14 cellular contexts compared by ENCODE assay signal in the genomic region with DNA sequence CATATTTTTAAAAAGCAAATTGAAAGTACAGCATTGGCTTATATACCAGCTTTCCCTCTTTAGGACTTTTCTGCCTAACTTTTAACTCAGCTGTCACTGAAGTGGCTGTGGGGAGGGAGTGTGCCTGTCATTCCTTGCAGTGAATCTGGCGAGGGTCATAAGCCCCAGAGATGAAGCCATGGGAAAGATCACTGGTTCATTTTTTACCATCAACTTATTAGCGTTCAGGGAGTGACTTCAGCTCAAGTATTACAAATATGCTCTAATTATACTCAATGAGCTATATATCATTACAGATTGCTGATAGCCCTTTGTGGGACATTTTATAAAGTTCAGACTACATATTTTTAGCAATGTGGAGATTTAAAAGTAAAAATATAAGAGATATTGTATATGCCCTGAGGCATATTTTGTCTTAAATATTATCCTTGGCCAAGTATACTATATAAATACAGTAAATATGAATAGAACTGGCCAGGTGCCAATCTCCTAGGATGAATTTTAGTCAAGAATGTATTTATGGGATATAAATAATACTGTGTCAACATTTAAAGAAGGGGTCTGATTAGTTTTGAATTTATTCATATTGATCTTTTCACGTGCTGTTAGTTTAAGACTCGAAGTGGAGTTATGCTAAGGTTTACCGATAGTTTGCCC. TPM values are rescaled to one million over a fixed set of nuclear protein-coding genes. Genes with fewer than 3 reads are reported as not detected.
DNase-seq lines count a peak whose midpoint lies in the region; ATAC-seq and TF ChIP-seq lines count a peak whose summit lies in the region.
"Had no signal": no experiment of that assay in that cellular context is flagged by ENCODE, and none has a peak within 500 bp of the region (broad histone marks: within the 10 kb centered on the region; RNA-seq: fewer than 3 reads in every experiment).

No MANE protein-coding gene starts in this region.

- no peak for ATAC-seq in Right ventricle myocardium superior (ENCODE audit: poor library complexity)
- ATAC-seq in naive B cell (ENCODE audit: low read depth in 2 of 2), result no peak
- ATAC-seq in aorta (ENCODE audit: low FRiP score), result no peak
- ATAC-seq: GM23338; stimulated activated effector memory CD8-positive, alpha-beta T cell treated with anti-CD3 and anti-CD28 coated beads, Interleukin-12 subunit alpha, Interleukin-12 subunit beta, amount 100 ng/mL, for 72 hours had no signal

- DNase-seq in right atrium auricular region (ENCODE audit: low spot score), result no peak
- no peak for DNase-seq in Right ventricle myocardium superior
- DNase-seq in dermis blood vessel endothelial cell, result peak; percentile 32
- no peak for DNase-seq in naive B cell
- DNase-seq in aorta, result no peak
- no peak for DNase-seq in globus pallidus (ENCODE audit: low spot score)
- no peak for DNase-seq in activated CD4-positive, CD25-positive, alpha-beta regulatory T cell treated with anti-CD3 and anti-CD28 coated beads, Interleukin-2, amount 50 U/mL, for 72 hours
- no peak for DNase-seq in stimulated activated CD4-positive, alpha-beta T cell treated with anti-CD3 and anti-CD28 coated beads, Interleukin-4, amount 100 ng/mL, for 4 hours
- DNase-seq: activated CD4-positive, alpha-beta T cell treated with anti-CD3 and anti-CD28 coated beads, Interleukin-2, amount 50 U/mL, for 1 hour; activated gamma-delta T cell; stimulated activated CD4-positive, alpha-beta T cell treated with anti-CD3 and anti-CD28 coated beads, Interleukin-15, amount 100 ng/mL, for 24 hours had no signal

- H3K4me3 ChIP-seq in right atrium auricular region (peak overlapping the region in 1 of 2 donors; percentile 71), aorta (ENCODE audit: low read length in 2 of 2) (peak overlapping the region; percentile 19 to 92)
- H3K4me3 ChIP-seq: GM23338 had no signal

- H3K9me3 ChIP-seq in right atrium auricular region (no peaks in the 10 kb centered on the region), aorta (ENCODE audit: control insufficient read depth, low read length) (no peaks in the 10 kb centered on the region)

- H3K4me1 Mint-ChIP-seq in naive B cell, result peaks cover 38 to 61% (median 49%) of the 10 kb centered on the region in 3 donors

- no peak for TF ChIP-seq CTCF in right atrium auricular region (IDR thresholded peaks at IDR 0.05)

- H3K27ac Mint-ChIP-seq in naive B cell, result peak overlapping the region in 5 of 6 donors; percentile 23 to 86 (median 39)
- H3K27ac Mint-ChIP-seq: dendritic cell treated with granulocyte-macrophage colony-stimulating factor and Interleukin-4, amounts not matched to agents 40 ng/mL and 50 ng/mL, for 4 days; GM23338; stimulated activated effector memory CD8-positive, alpha-beta T cell treated with anti-CD3 and anti-CD28 coated beads, Interleukin-12 subunit alpha, Interleukin-12 subunit beta, amount 100 ng/mL, for 72 hours had no signal

- H3K36me3 Mint-ChIP-seq in naive B cell, result no peaks in the 10 kb centered on the region
- H3K36me3 Mint-ChIP-seq: stimulated activated effector memory CD8-positive, alpha-beta T cell treated with anti-CD3 and anti-CD28 coated beads, Interleukin-12 subunit alpha, Interleukin-12 subunit beta, amount 100 ng/mL, for 72 hours had no signal

- no peaks in the 10 kb centered on the region for H3K27me3 Mint-ChIP-seq in naive B cell

- H3K4me3 Mint-ChIP-seq in naive B cell, result peak overlapping the region in 7 of 8 donors; percentile 9 to 79 (median 67)
- H3K4me3 Mint-ChIP-seq: GM23338; stimulated activated effector memory CD8-positive, alpha-beta T cell treated with anti-CD3 and anti-CD28 coated beads, Interleukin-12 subunit alpha, Interleukin-12 subunit beta, amount 100 ng/mL, for 72 hours had no signal

- H3K36me3 ChIP-seq in right atrium auricular region (no peaks in the 10 kb centered on the region), aorta (ENCODE audit: control insufficient read depth in 1 of 2, insufficient read depth in 2 of 2, low read length in 1 of 2) (no peaks in the 10 kb centered on the region)

- H3K27me3 ChIP-seq in right atrium auricular region (no peaks in the 10 kb centered on the region), aorta (ENCODE audit: control insufficient read depth in 1 of 2, insufficient read depth in 2 of 2, low read length in 1 of 2) (no peaks in the 10 kb centered on the region)

- peaks cover 0 to 42% of the 10 kb centered on the region in 2 donors for H3K4me1 ChIP-seq in right atrium auricular region
- peaks cover 0 to 2% of the 10 kb centered on the region in 2 donors for H3K4me1 ChIP-seq in aorta (ENCODE audit: control insufficient read depth in 1 of 2, insufficient read depth in 2 of 2, low read length in 2 of 2)

- 3 to 6% methylated on average over 5 of the region's 5 CpGs for WGBS in aorta, 2 donors

- no peaks in the 10 kb centered on the region for H3K9me3 Mint-ChIP-seq in naive B cell
- H3K9me3 Mint-ChIP-seq: dendritic cell treated with granulocyte-macrophage colony-stimulating factor and Interleukin-4, amounts not matched to agents 40 ng/mL and 50 ng/mL, for 4 days; GM23338; stimulated activated effector memory CD8-positive, alpha-beta T cell treated with anti-CD3 and anti-CD28 coated beads, Interleukin-12 subunit alpha, Interleukin-12 subunit beta, amount 100 ng/mL, for 72 hours had no signal

- intact Hi-C loops in Right ventricle myocardium superior (cut with DNase I) (no loop called here), aorta (cut with DNase I) (loop anchor here (5.0 to 10.0 kb wide), 10 partner anchors 113 to 955 kb away; a partner anchor contains a TSS)

- H3K27ac ChIP-seq in right atrium auricular region (peak overlapping the region; percentile 76 to 92), aorta (ENCODE audit: low read depth in 1 of 2, low read length in 2 of 2) (peak overlapping the region in 1 of 2 donors; percentile 61)

RNA-seq across cellular contexts. Expression of a gene that starts 4.4 kb away (rescaled TPM):
- total RNA-seq in right atrium auricular region (1 to 10 TPM; 4.3 to 8.7 TPM), Right ventricle myocardium superior (1.5 TPM), dermis blood vessel endothelial cell (36.2 and 38.6 TPM in 2 replicates), aorta (10 to 100 TPM; 15.5 to 18.0 TPM)
- polyA plus RNA-seq in naive B cell (ENCODE audit: low read depth in 6 of 6) (1 to 10 TPM in 1 of 6 donors, under 1 TPM in 4, not detected in 1; 0.23 to 1.1 (median 0.43) TPM), aorta (1 to 10 TPM; 2.2 to 2.6 TPM)
